Comparison of ENCODE assay signal across 17 cellular contexts in the genomic region with DNA sequence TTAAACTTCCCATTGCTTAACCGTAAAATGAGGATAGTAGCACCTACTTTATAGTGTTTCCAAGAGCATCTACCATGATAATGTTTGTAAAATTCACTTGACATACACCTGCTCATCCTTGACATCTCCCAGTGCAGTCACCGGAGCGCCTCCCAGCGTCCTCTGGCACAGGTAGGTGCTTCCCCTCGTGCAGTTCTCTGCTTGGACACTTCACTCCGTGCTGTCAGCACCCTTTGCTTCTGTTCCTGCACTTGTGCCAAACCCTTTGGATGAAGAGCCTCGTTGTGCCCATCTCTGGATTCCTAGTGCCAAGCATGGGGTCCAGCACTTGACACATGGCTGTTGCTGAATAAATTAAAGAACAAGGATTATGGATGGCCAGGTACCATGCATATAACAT. TPM values are rescaled to one million over a fixed set of nuclear protein-coding genes. Genes with fewer than 3 reads are reported as not detected.
DNase-seq lines count a peak whose midpoint lies in the region; ATAC-seq and TF ChIP-seq lines count a peak whose summit lies in the region.
"Had no signal": no experiment of that assay in that cellular context is flagged by ENCODE, and none has a peak within 500 bp of the region (broad histone marks: within the 10 kb centered on the region; RNA-seq: fewer than 3 reads in every experiment).

No MANE protein-coding gene starts in this region.

- peaks cover 3% of the 10 kb centered on the region; the same call in 2 of the 3 replicates for H3K9me3 Mint-ChIP-seq in GM23338
- no peaks in the 10 kb centered on the region for H3K9me3 Mint-ChIP-seq in CD8-positive, alpha-beta memory T cell
- H3K9me3 Mint-ChIP-seq: CD8-positive, alpha-beta T cell had no signal

- TF ChIP-seq POLR2A in transverse colon (IDR thresholded peaks at IDR 0.05): no peak

- H2AFZ ChIP-seq in GM23338: no peak overlapping the region

- H3K9me3 ChIP-seq in heart right ventricle (peaks cover 0 to 4% (median 0%) of the 10 kb centered on the region in 11 donors), transverse colon (no peaks in the 10 kb centered on the region)
- no peaks in the 10 kb centered on the region for H3K9me3 ChIP-seq in CD8-positive, alpha-beta memory T cell (ENCODE audit: low read length)
- H3K9me3 ChIP-seq: Caco-2, HAP-1 had no signal

- 48 to 63% methylated on average over 7 of the region's 7 CpGs for WGBS in heart right ventricle, 2 donors
- WGBS in transverse colon (ENCODE audit: low coverage in 1 of 2), 2 donors: 94 to 95% methylated on average over 4 to 7 of the region's 7 CpGs

- peaks cover 11% of the 10 kb centered on the region for H3K4me1 ChIP-seq in GM23338 (ENCODE audit: insufficient read depth)
- peaks cover 33 to 82% (median 70%) of the 10 kb centered on the region in 9 donors for H3K4me1 ChIP-seq in heart right ventricle
- peaks cover 18 to 82% (median 42%) of the 10 kb centered on the region in 4 donors for H3K4me1 ChIP-seq in transverse colon
- peaks cover 9% of the 10 kb centered on the region for H3K4me1 ChIP-seq in CD8-positive, alpha-beta memory T cell (ENCODE audit: insufficient read depth, low read length)
- H3K4me1 ChIP-seq: Caco-2, HAP-1 had no signal

- CTCF ChIA-PET in CD8-positive, alpha-beta memory T cell (lab: Charles Lee): no interaction called here

- no peak overlapping the region for H3K27ac ChIP-seq in GM23338 (ENCODE audit: low read depth)
- no peak overlapping the region for H3K27ac ChIP-seq in heart right ventricle
- no peak overlapping the region for H3K27ac ChIP-seq in transverse colon
- no peak overlapping the region for H3K27ac ChIP-seq in CD8-positive, alpha-beta memory T cell (ENCODE audit: low read depth, low read length)
- H3K27ac ChIP-seq: 22Rv1, HL-60 had no signal

- ATAC-seq in GM23338 (no peak; the same call in 2 of the 3 replicates), heart right ventricle (peak in 7 of 8 donors; percentile 36 to 86 (median 75))
- ATAC-seq: CD8-positive, alpha-beta T cell had no signal

- TF ChIP-seq EP300 in transverse colon (IDR thresholded peaks at IDR 0.05; ENCODE audit: low read depth): no peak

- H3K9me2 ChIP-seq in GM23338 (ENCODE audit: insufficient read depth): no peaks in the 10 kb centered on the region

- peaks cover 65% of the 10 kb centered on the region for H3K79me2 ChIP-seq in GM23338 (replicated peaks; ENCODE audit: insufficient read depth)

- no peaks in the 10 kb centered on the region for H3K36me3 ChIP-seq in GM23338 (ENCODE audit: insufficient read depth)
- H3K36me3 ChIP-seq in heart right ventricle: peaks cover 0 to 13% (median 0%) of the 10 kb centered on the region in 9 donors
- H3K36me3 ChIP-seq in transverse colon: no peaks in the 10 kb centered on the region
- no peaks in the 10 kb centered on the region for H3K36me3 ChIP-seq in CD8-positive, alpha-beta memory T cell (ENCODE audit: insufficient read depth, low read length)
- H3K36me3 ChIP-seq: HAP-1 had no signal

- peak; percentile 24 for DNase-seq in NCI-H2029 treated with DMSO at 0.1 percent for 48 hours (lab: John Stamatoyannopoulos, UW)
- no peak for DNase-seq in NCI-H2029 (lab: John Stamatoyannopoulos, UW)
- DNase-seq in GM23338 (ENCODE audit: low spot score): no peak
- peak; percentile 37 to 60 for DNase-seq in heart right ventricle
- peak; percentile 42 for DNase-seq in islet precursor cell
- no peak for DNase-seq in transverse colon
- DNase-seq in NCI-H128 (lab: John Stamatoyannopoulos, UW; ENCODE audit: unreplicated experiment): no peak
- no peak for DNase-seq in CD8-positive, alpha-beta memory T cell
- DNase-seq: Caco-2; CD8-positive, alpha-beta T cell; DND-41; GDM1; GOT3 had no signal

- peaks cover 26% of the 10 kb centered on the region for H3K4me1 Mint-ChIP-seq in GM23338
- peaks cover 25 to 66% (median 59%) of the 10 kb centered on the region in 3 donors for H3K4me1 Mint-ChIP-seq in CD8-positive, alpha-beta memory T cell

- H3K4me2 ChIP-seq in GM23338: no peak overlapping the region

- H4K20me1 ChIP-seq in GM23338 (replicated peaks; ENCODE audit: insufficient read depth): peaks cover 10% of the 10 kb centered on the region

- TF ChIP-seq CTCF in GM23338 (conservative IDR thresholded peaks at IDR 0.05; ENCODE audit: low read depth in 2 of 2) (peak; percentile 15 to 48; a peak in 2 of 4 replicates), heart right ventricle (IDR thresholded peaks at IDR 0.05) (peak in 3 of 9 donors; percentile 9 to 23 (median 22)), transverse colon (IDR thresholded peaks at IDR 0.05) (no peak)

- POLR2A ChIA-PET in CD8-positive, alpha-beta memory T cell (lab: Charles Lee): no interaction called here

- peaks cover 4% of the 10 kb centered on the region; the same call in 1 of the 3 replicates for H3K36me3 Mint-ChIP-seq in GM23338 (ENCODE audit: low read depth)
- peaks cover 7 to 12% (median 10%) of the 10 kb centered on the region in 3 donors for H3K36me3 Mint-ChIP-seq in CD8-positive, alpha-beta memory T cell

- no peak overlapping the region for H3K4me3 Mint-ChIP-seq in GM23338
- H3K4me3 Mint-ChIP-seq in CD8-positive, alpha-beta memory T cell: no peak overlapping the region
- H3K4me3 Mint-ChIP-seq: CD14-positive monocyte; CD8-positive, alpha-beta T cell had no signal

- no peaks in the 10 kb centered on the region for H3K27me3 ChIP-seq in GM23338 (ENCODE audit: insufficient read depth)
- H3K27me3 ChIP-seq in heart right ventricle: no peaks in the 10 kb centered on the region
- no peaks in the 10 kb centered on the region for H3K27me3 ChIP-seq in transverse colon
- no peaks in the 10 kb centered on the region for H3K27me3 ChIP-seq in CD8-positive, alpha-beta memory T cell (ENCODE audit: insufficient read depth, low read length, poor library complexity, severe bottlenecking)

- H3K27ac Mint-ChIP-seq in GM23338: no peak overlapping the region
- no peak overlapping the region for H3K27ac Mint-ChIP-seq in CD8-positive, alpha-beta memory T cell
- H3K27ac Mint-ChIP-seq: CD8-positive, alpha-beta T cell had no signal

- H3K4me3 ChIP-seq in GM23338: no peak overlapping the region
- H3K4me3 ChIP-seq in heart right ventricle: no peak overlapping the region
- no peak overlapping the region for H3K4me3 ChIP-seq in transverse colon
- H3K4me3 ChIP-seq in CD8-positive, alpha-beta memory T cell (ENCODE audit: low read length): no peak overlapping the region
- H3K4me3 ChIP-seq: HAP-1 had no signal

- peaks cover 6% of the 10 kb centered on the region for H3K27me3 Mint-ChIP-seq in GM23338 (ENCODE audit: insufficient read depth, low read depth, poor library complexity)
- H3K27me3 Mint-ChIP-seq in CD8-positive, alpha-beta memory T cell: no peaks in the 10 kb centered on the region

- H3F3A ChIP-seq in GM23338 (replicated peaks; ENCODE audit: low read depth): no peaks in the 10 kb centered on the region

- in situ Hi-C loops in transverse colon (cut with MboI; ENCODE audit: low pct_ligation_motif_present in 1 of 4, low pct_unique_long_range_greater_than_20kb in 1 of 4, low sequenced_read_pairs in 3 of 4): no loop called here

- intact Hi-C loops in heart right ventricle (cut with DNase I) (loop anchor here in 2 of 10 donors (1.0 to 5.0 kb wide), 2 partner anchors 8 to 40 kb away; no protein-coding TSS in a partner anchor), transverse colon (cut with DNase I; ENCODE audit: low total_unique reads) (no loop called here)

TF ChIP-seq in GM23338, 12 proteins besides CTCF, POLR2A, EP300 and RAD21 (continues in another document):
- TF ChIP-seq CREB1 (CRISPR knock-in tag; IDR thresholded peaks at IDR 0.05; ENCODE audit: low read depth) (no peak), NANOG (IDR thresholded peaks at IDR 0.05; ENCODE audit: borderline replicate concordance) (no peak), ZNF331 (CRISPR knock-in tag; IDR thresholded peaks at IDR 0.05; ENCODE audit: low read depth) (no peak), JUNB (IDR thresholded peaks at IDR 0.05; ENCODE audit: unreplicated experiment) (no peak)
- TF ChIP-seq, protein P1, sequence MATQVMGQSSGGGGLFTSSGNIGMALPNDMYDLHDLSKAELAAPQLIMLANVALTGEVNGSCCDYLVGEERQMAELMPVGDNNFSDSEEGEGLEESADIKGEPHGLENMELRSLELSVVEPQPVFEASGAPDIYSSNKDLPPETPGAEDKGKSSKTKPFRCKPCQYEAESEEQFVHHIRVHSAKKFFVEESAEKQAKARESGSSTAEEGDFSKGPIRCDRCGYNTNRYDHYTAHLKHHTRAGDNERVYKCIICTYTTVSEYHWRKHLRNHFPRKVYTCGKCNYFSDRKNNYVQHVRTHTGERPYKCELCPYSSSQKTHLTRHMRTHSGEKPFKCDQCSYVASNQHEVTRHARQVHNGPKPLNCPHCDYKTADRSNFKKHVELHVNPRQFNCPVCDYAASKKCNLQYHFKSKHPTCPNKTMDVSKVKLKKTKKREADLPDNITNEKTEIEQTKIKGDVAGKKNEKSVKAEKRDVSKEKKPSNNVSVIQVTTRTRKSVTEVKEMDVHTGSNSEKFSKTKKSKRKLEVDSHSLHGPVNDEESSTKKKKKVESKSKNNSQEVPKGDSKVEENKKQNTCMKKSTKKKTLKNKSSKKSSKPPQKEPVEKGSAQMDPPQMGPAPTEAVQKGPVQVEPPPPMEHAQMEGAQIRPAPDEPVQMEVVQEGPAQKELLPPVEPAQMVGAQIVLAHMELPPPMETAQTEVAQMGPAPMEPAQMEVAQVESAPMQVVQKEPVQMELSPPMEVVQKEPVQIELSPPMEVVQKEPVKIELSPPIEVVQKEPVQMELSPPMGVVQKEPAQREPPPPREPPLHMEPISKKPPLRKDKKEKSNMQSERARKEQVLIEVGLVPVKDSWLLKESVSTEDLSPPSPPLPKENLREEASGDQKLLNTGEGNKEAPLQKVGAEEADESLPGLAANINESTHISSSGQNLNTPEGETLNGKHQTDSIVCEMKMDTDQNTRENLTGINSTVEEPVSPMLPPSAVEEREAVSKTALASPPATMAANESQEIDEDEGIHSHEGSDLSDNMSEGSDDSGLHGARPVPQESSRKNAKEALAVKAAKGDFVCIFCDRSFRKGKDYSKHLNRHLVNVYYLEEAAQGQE (IDR thresholded peaks at IDR 0.05; ENCODE audit: unreplicated experiment): no peak

RNA-seq across cellular contexts. Expression of gene ETV6, which starts 28.3 kb away (rescaled TPM):
- 11.9 and 15.1 TPM in 2 replicates for total RNA-seq in GM23338 (2014; rRNA removed; shearing (Covaris generic))
- polyA plus RNA-seq in GM23338 (2016; fragmentation: Nextera tagmentation; extraction: Ambion mirVana) (6.1 and 7.5 TPM in 2 replicates), heart right ventricle (1 to 10 TPM; 2.7 to 4.8 TPM)
- total RNA-seq in heart right ventricle (10 to 100 TPM in 9 of 10 donors, 1 to 10 TPM in 1; 8.5 to 33.5 (median 15.9) TPM), transverse colon (10 to 100 TPM; 19.9 to 47.9 (median 41.0) TPM)
- 10 to 100 TPM; 49.3 to 51.5 TPM for total RNA-seq in CD8-positive, alpha-beta memory T cell
- polyA plus RNA-seq in CD8-positive, alpha-beta memory T cell: 6.0 TPM

Comparison
In these comparisons a context has a peak if more than half of its experiments do, and no peak if none do; other contexts are left out.
1. DNase-seq: peak in NCI-H2029 treated with DMSO at 0.1 percent for 48 hours (single experiment), heart right ventricle (2 of 2) and islet precursor cell (single experiment); none in NCI-H2029 (single experiment), GM23338 (single experiment), transverse colon (single experiment), NCI-H128 (single experiment) and CD8-positive, alpha-beta memory T cell (0 of 5).
2. CTCF ChIP-seq: peak in GM23338 (2 of 2); none in transverse colon (0 of 5).